In genomic region chr12:85920324-85920947, GRCh38 we compare ENCODE assay signal across 9 cellular contexts.
A peak's percentile ranks its signal among the peaks of the same experiment; 100 is the strongest.
DNase-seq lines count a peak whose midpoint lies in the region; ATAC-seq lines count a peak whose summit lies in the region.
"Had no signal": no experiment of that assay in that cellular context is flagged by ENCODE, and none has a peak within 500 bp of the region (broad histone marks: within the 10 kb centered on the region; RNA-seq: fewer than 3 reads in every experiment).

No MANE protein-coding gene starts in this region.

- DNase-seq in NCI-H2107 treated with DMSO at 0.1 percent for 48 hours (lab: John Stamatoyannopoulos, UW; ENCODE audit: unreplicated experiment): peak; percentile 20
- DNase-seq in NCI-H2107 (lab: John Stamatoyannopoulos, UW): no peak
- peak; percentile 40 for DNase-seq in NCI-H146 (lab: John Stamatoyannopoulos, UW)
- peak; percentile 73 for DNase-seq in adipocyte (ENCODE audit: low read depth)
- DNase-seq in left kidney (ENCODE audit: low read depth, low spot score): peak; percentile 49
- no peak for DNase-seq in activated CD8-positive, alpha-beta memory T cell treated with anti-CD3 and anti-CD28 coated beads, Interleukin-2, amount 50 U/mL, for 48 hours

- no peak overlapping the region for H3K9ac ChIP-seq in adipocyte (ENCODE audit: low read length)
- H3K9ac ChIP-seq: BLaER1 had no signal

- no peaks in the 10 kb centered on the region for H3K36me3 ChIP-seq in adipocyte (ENCODE audit: control insufficient read depth, insufficient read depth, low read length, severe bottlenecking)
- H3K36me3 ChIP-seq: BLaER1 had no signal

- no peaks in the 10 kb centered on the region for H3K27me3 ChIP-seq in adipocyte (replicated peaks; ENCODE audit: control insufficient read depth, insufficient read depth, low read length)
- H3K27me3 ChIP-seq: BLaER1 had no signal

- ATAC-seq in HG02588 (IDR thresholded peaks at IDR 0.05; ENCODE audit: unreplicated experiment) (peak; percentile 70), HG02884 (IDR thresholded peaks at IDR 0.05; ENCODE audit: unreplicated experiment) (no peak)

- H3K9me3 ChIP-seq in adipocyte (ENCODE audit: control insufficient read depth, low read length): no peaks in the 10 kb centered on the region

- H3K4me1 ChIP-seq in adipocyte (ENCODE audit: control insufficient read depth, insufficient read depth, low read length): no peaks in the 10 kb centered on the region
- H3K4me1 ChIP-seq: BLaER1 had no signal

- no peak overlapping the region for H3K4me3 ChIP-seq in adipocyte (ENCODE audit: low read length)
- H3K4me3 ChIP-seq: BLaER1 had no signal

Comparison
In these comparisons a context has a peak if more than half of its experiments do, and no peak if none do; other contexts are left out.
1. DNase-seq: peak in NCI-H2107 treated with DMSO at 0.1 percent for 48 hours (single experiment), NCI-H146 (single experiment), adipocyte (single experiment) and left kidney (single experiment); none in NCI-H2107 (single experiment) and activated CD8-positive, alpha-beta memory T cell treated with anti-CD3 and anti-CD28 coated beads, Interleukin-2, amount 50 U/mL, for 48 hours (single experiment).